ENCODE assay signal across 21 cellular contexts in genomic region chr18:80042785-80043184, GRCh38.
"Had no signal": no experiment of that assay in that cellular context is flagged by ENCODE, and none has a peak within 500 bp of the region (broad histone marks: within the 10 kb centered on the region; RNA-seq: fewer than 3 reads in every experiment).

No MANE protein-coding gene starts in this region.

- H3K27me3 ChIP-seq: esophagus muscularis mucosa, gastroesophageal sphincter, hepatocyte, neutrophil, sigmoid colon had no signal

- H3K27ac ChIP-seq: epithelial cell of prostate, esophagus muscularis mucosa, gastroesophageal sphincter, hepatocyte, neutrophil, sigmoid colon, skin epidermis had no signal

- H3K4me2 ChIP-seq: hepatocyte had no signal

- H3K4me3 Mint-ChIP-seq: naive thymus-derived CD4-positive, alpha-beta T cell had no signal

- H3K4me1 ChIP-seq: esophagus muscularis mucosa, gastroesophageal sphincter, sigmoid colon had no signal

- FAIRE-seq: endometrium, kidney, urothelium cell line had no signal

- H2AFZ ChIP-seq: hepatocyte had no signal

- H3K4me3 ChIP-seq: esophagus muscularis mucosa, gastroesophageal sphincter, hepatocyte, lung, sigmoid colon, skin epidermis had no signal

- H3K27me3 Mint-ChIP-seq: naive thymus-derived CD4-positive, alpha-beta T cell had no signal

- H3K9me3 Mint-ChIP-seq: naive thymus-derived CD4-positive, alpha-beta T cell had no signal

- ATAC-seq: gastroesophageal sphincter; left cardiac atrium; left ventricle myocardium superior; naive thymus-derived CD4-positive, alpha-beta T cell had no signal

- DNase-seq: cortex of kidney; effector memory CD4-positive, alpha-beta T cell; foreskin fibroblast; kidney; left cardiac atrium; left ventricle myocardium superior; naive thymus-derived CD4-positive, alpha-beta T cell; posterior cingulate gyrus; sigmoid colon; stimulated activated CD4-positive, alpha-beta T cell treated with anti-CD3 and anti-CD28 coated beads, Interleukin-12 subunit alpha, Interleukin-12 subunit beta, amount 100 ng/mL, for 4 hours; stimulated activated naive CD4-positive, alpha-beta T cell treated with Interleukin-2 at 50 U/mL for 16 hours; trophoblast cell had no signal

- H3K9me3 ChIP-seq: esophagus muscularis mucosa, gastroesophageal sphincter, neutrophil, sigmoid colon had no signal
